ENCODE assay signal across 8 cellular contexts in genomic region chr7:151028948-151029501, GRCh38. TPM values are rescaled to one million over a fixed set of nuclear protein-coding genes. Genes with fewer than 3 reads are reported as not detected.
A peak's percentile ranks its signal among the peaks of the same experiment; 100 is the strongest.
DNase-seq lines count a peak whose midpoint lies in the region; ATAC-seq and TF ChIP-seq lines count a peak whose summit lies in the region.

No MANE protein-coding gene starts in this region.

- H3K27ac Mint-ChIP-seq in CD4-positive, CD25-positive, alpha-beta regulatory T cell: peak overlapping the region; percentile 98 to 99 (median 99)
- peak overlapping the region; percentile 98 for H3K27ac Mint-ChIP-seq in endodermal cell

- H3K9me3 Mint-ChIP-seq in CD4-positive, CD25-positive, alpha-beta regulatory T cell: no peaks in the 10 kb centered on the region
- H3K9me3 Mint-ChIP-seq in endodermal cell: no peaks in the 10 kb centered on the region

- H3K4me1 ChIP-seq in CD4-positive, CD25-positive, alpha-beta regulatory T cell (ENCODE audit: control insufficient read depth, insufficient read depth, low read length, poor library complexity, severe bottlenecking): peaks cover 10% of the 10 kb centered on the region
- H3K4me1 ChIP-seq in OCI-LY3 (ENCODE audit: low read length): peaks cover 10% of the 10 kb centered on the region
- H3K4me1 ChIP-seq in endodermal cell (ENCODE audit: control insufficient read depth, insufficient read depth, low read length): peaks cover 9% of the 10 kb centered on the region
- H3K4me1 ChIP-seq in neuron (ENCODE audit: insufficient read depth, low read length): peaks cover 11% of the 10 kb centered on the region

- H2AFZ ChIP-seq in OCI-LY3 (ENCODE audit: low read depth, low read length) (0 out of 2 replicates have a peak overlapping the region, but pooled peaks have one; percentile 73), neuron (ENCODE audit: low read depth, low read length) (peak overlapping the region; percentile 61)

- no peak for DNase-seq in CD4-positive, CD25-positive, alpha-beta regulatory T cell
- DNase-seq in endodermal cell: no peak
- no peak for DNase-seq in posterior cingulate gyrus
- DNase-seq in GM20000 (ENCODE audit: low spot score): no peak

- peaks cover 6% of the 10 kb centered on the region for H3K36me3 Mint-ChIP-seq in CD4-positive, CD25-positive, alpha-beta regulatory T cell
- no peaks in the 10 kb centered on the region for H3K36me3 Mint-ChIP-seq in endodermal cell (ENCODE audit: low read depth)

- H4K20me1 ChIP-seq in OCI-LY3 (ENCODE audit: insufficient read depth, low read length): no peaks in the 10 kb centered on the region

- peaks cover 17% of the 10 kb centered on the region for H3K27me3 Mint-ChIP-seq in CD4-positive, CD25-positive, alpha-beta regulatory T cell
- peaks cover 16% of the 10 kb centered on the region for H3K27me3 Mint-ChIP-seq in endodermal cell (ENCODE audit: insufficient read depth)

- H3K9ac ChIP-seq in OCI-LY3 (ENCODE audit: low read length): peak overlapping the region; percentile 74
- peak overlapping the region; percentile 83 for H3K9ac ChIP-seq in endodermal cell (ENCODE audit: extremely low read depth, low read length, poor library complexity, severe bottlenecking)

- peaks cover 11% of the 10 kb centered on the region for H3K79me2 ChIP-seq in OCI-LY3 (ENCODE audit: low read length)

- H3K36me3 ChIP-seq in CD4-positive, CD25-positive, alpha-beta regulatory T cell (ENCODE audit: control insufficient read depth, insufficient read depth, low read length): peaks cover 13% of the 10 kb centered on the region
- H3K36me3 ChIP-seq in OCI-LY3 (replicated peaks; ENCODE audit: low read depth, low read length): no peaks in the 10 kb centered on the region
- peaks cover 4% of the 10 kb centered on the region for H3K36me3 ChIP-seq in endodermal cell (ENCODE audit: control insufficient read depth, insufficient read depth, low read length)
- H3K36me3 ChIP-seq in neuron (ENCODE audit: insufficient read depth, low read length): no peaks in the 10 kb centered on the region

- peaks cover 8 to 39% (median 23%) of the 10 kb centered on the region in 4 donors for H3K4me1 Mint-ChIP-seq in CD4-positive, CD25-positive, alpha-beta regulatory T cell
- H3K4me1 Mint-ChIP-seq in endodermal cell: peaks cover 27% of the 10 kb centered on the region

- TF ChIP-seq CTCF in OCI-LY3 (IDR thresholded peaks at IDR 0.05; ENCODE audit: low read depth, low read length) (no peak), endodermal cell (conservative IDR thresholded peaks at IDR 0.05) (peak; percentile 4), GM20000 (IDR thresholded peaks at IDR 0.05; ENCODE audit: extremely low read depth, missing control alignments) (no peak)

- peak overlapping the region; percentile 78 for H3K4me3 ChIP-seq in CD4-positive, CD25-positive, alpha-beta regulatory T cell (ENCODE audit: low read depth, low read length)
- H3K4me3 ChIP-seq in OCI-LY3 (ENCODE audit: low read length) (peak overlapping the region; percentile 91), endodermal cell (ENCODE audit: low read length) (peak overlapping the region; percentile 93), neuron (ENCODE audit: low read length) (peak overlapping the region; percentile 79)

- peak overlapping the region; percentile 74 for H3K4me2 ChIP-seq in OCI-LY3 (ENCODE audit: low read length)

- peak overlapping the region; percentile 91 to 96 (median 94) for H3K4me3 Mint-ChIP-seq in CD4-positive, CD25-positive, alpha-beta regulatory T cell
- H3K4me3 Mint-ChIP-seq in endodermal cell: peak overlapping the region; percentile 86

- intact Hi-C loops in posterior cingulate gyrus (cut with DNase I): loop anchor here (1.0 to 2.0 kb wide), 2 partner anchors 29 to 58 kb away; partner anchors contain the start of gene AGAP3

- 70 to 75% methylated on average over 8 to 17 of the region's 17 CpGs for WGBS in endodermal cell (ENCODE audit: insufficient coverage in 1 of 2, insufficient read length in 1 of 2), 2 experiments

- no peaks in the 10 kb centered on the region for H3K27me3 ChIP-seq in CD4-positive, CD25-positive, alpha-beta regulatory T cell (ENCODE audit: control insufficient read depth, insufficient read depth, low read length)
- H3K27me3 ChIP-seq in OCI-LY3 (ENCODE audit: low read depth, low read length) (no peaks in the 10 kb centered on the region), endodermal cell (ENCODE audit: control insufficient read depth, insufficient read depth, low read length, poor library complexity, severe bottlenecking) (no peaks in the 10 kb centered on the region), neuron (ENCODE audit: insufficient read depth, low read length) (no peaks in the 10 kb centered on the region)

- peak overlapping the region; percentile 87 for H3K27ac ChIP-seq in CD4-positive, CD25-positive, alpha-beta regulatory T cell (ENCODE audit: insufficient read depth, low read length, poor library complexity, severe bottlenecking)
- H3K27ac ChIP-seq in OCI-LY3 (ENCODE audit: low read length) (no peak overlapping the region), endodermal cell (ENCODE audit: low read depth, low read length) (no peak overlapping the region)

- H3K9me3 ChIP-seq in CD4-positive, CD25-positive, alpha-beta regulatory T cell (ENCODE audit: control insufficient read depth in 2 of 2, low read length in 2 of 2): no peaks in the 10 kb centered on the region
- H3K9me3 ChIP-seq in OCI-LY3 (ENCODE audit: insufficient read depth, low read length): no peaks in the 10 kb centered on the region
- H3K9me3 ChIP-seq in endodermal cell (ENCODE audit: control insufficient read depth, low read length): no peaks in the 10 kb centered on the region
- H3K9me3 ChIP-seq in neuron (ENCODE audit: low read length): no peaks in the 10 kb centered on the region

- ATAC-seq in CD4-positive, CD25-positive, alpha-beta regulatory T cell (ENCODE audit: low read depth in 2 of 2): no peak
- ATAC-seq in HG03135 (IDR thresholded peaks at IDR 0.05; ENCODE audit: unreplicated experiment) (no peak), GM21717 (IDR thresholded peaks at IDR 0.05; ENCODE audit: unreplicated experiment) (no peak)

RNA-seq across cellular contexts. Expression of gene ABCB8, which starts 0.8 kb away (rescaled TPM):
- 61.4 TPM for total RNA-seq in CD4-positive, CD25-positive, alpha-beta regulatory T cell
- polyA plus RNA-seq in CD4-positive, CD25-positive, alpha-beta regulatory T cell: 10 to 100 TPM; 16.9 to 20.6 (median 18.6) TPM
- total RNA-seq in endodermal cell: 10 to 100 TPM; 35.9 to 37.2 TPM
- polyA plus RNA-seq in endodermal cell (2013, experiment 1 of 2): 27.6 TPM
- 25.8 TPM for polyA plus RNA-seq in endodermal cell (2013, experiment 2 of 2)

RNA-seq across cellular contexts. Expression of gene ATG9B, which starts 4.7 kb away (rescaled TPM):
- total RNA-seq in CD4-positive, CD25-positive, alpha-beta regulatory T cell: 21.2 TPM
- polyA plus RNA-seq in CD4-positive, CD25-positive, alpha-beta regulatory T cell: 10 to 100 TPM; 18.6 to 38.7 (median 36.2) TPM
- total RNA-seq in endodermal cell: 1 to 10 TPM; 2.0 to 3.0 TPM
- 4.3 TPM for polyA plus RNA-seq in endodermal cell (2013, experiment 1 of 2)
- polyA plus RNA-seq in endodermal cell (2013, experiment 2 of 2): 4.0 TPM

RNA-seq across cellular contexts. Expression of gene ASIC3, which starts 19.3 kb away (rescaled TPM):
- total RNA-seq in CD4-positive, CD25-positive, alpha-beta regulatory T cell: 5.9 TPM
- not detected for polyA plus RNA-seq in CD4-positive, CD25-positive, alpha-beta regulatory T cell
- total RNA-seq in endodermal cell: 1 to 10 TPM; 2.5 to 3.0 TPM
- 5.1 TPM for polyA plus RNA-seq in endodermal cell (2013, experiment 1 of 2)
- 4.0 TPM for polyA plus RNA-seq in endodermal cell (2013, experiment 2 of 2)

RNA-seq across cellular contexts. Expression of gene CDK5, which starts 28.7 kb away (rescaled TPM):
- 7.6 TPM for total RNA-seq in CD4-positive, CD25-positive, alpha-beta regulatory T cell
- 10 to 100 TPM; 15.7 to 20.7 (median 17.6) TPM for polyA plus RNA-seq in CD4-positive, CD25-positive, alpha-beta regulatory T cell
- 10 to 100 TPM; 22.2 to 25.2 TPM for total RNA-seq in endodermal cell
- polyA plus RNA-seq in endodermal cell (2013, experiment 1 of 2): 22.0 TPM
- polyA plus RNA-seq in endodermal cell (2013, experiment 2 of 2): 18.7 TPM

RNA-seq across cellular contexts. Expression of gene SLC4A2, which starts 30.4 kb away (rescaled TPM):
- 71.7 TPM for total RNA-seq in CD4-positive, CD25-positive, alpha-beta regulatory T cell
- polyA plus RNA-seq in CD4-positive, CD25-positive, alpha-beta regulatory T cell: 10 to 100 TPM; 11.6 to 13.9 (median 12.3) TPM
- total RNA-seq in endodermal cell: 100 to 1,000 TPM; 265 to 284 TPM
- 88.2 TPM for polyA plus RNA-seq in endodermal cell (2013, experiment 1 of 2)
- polyA plus RNA-seq in endodermal cell (2013, experiment 2 of 2): 83.1 TPM
